Comparison of ENCODE assay signal across 4 cellular contexts in the genomic region with DNA sequence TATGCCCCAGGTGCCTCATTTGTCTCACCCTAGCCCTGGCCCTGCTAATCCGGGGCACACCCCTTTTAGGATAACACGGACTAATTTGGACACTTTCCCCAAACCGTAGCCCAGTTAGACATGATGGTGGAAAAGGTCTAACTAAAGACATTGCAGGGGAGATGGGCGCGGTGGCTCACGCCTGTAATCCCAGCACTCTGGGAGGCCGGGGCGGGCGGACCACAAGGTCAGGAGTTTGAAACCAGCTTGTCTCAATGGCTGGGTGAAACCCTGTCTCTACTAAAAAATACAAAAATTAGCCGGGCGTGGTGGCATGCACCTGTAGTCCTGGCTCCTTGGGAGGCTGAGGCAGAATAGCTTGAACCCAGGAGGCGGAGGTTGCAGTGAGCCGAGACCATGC. TPM values are rescaled to one million over a fixed set of nuclear protein-coding genes. Genes with fewer than 3 reads are reported as not detected.
"Had no signal": no experiment of that assay in that cellular context is flagged by ENCODE, and none has a peak within 500 bp of the region (broad histone marks: within the 10 kb centered on the region; RNA-seq: fewer than 3 reads in every experiment).

No MANE protein-coding gene starts in this region.

RNA-seq across cellular contexts. Expression of a gene that starts 23.2 kb away (rescaled TPM):
- total RNA-seq: lung microvascular endothelial cell, mesothelial cell of epicardium, myocyte had no signal
- polyA plus RNA-seq: keratinocyte had no signal
